19 cellular contexts compared by ENCODE assay signal in the genomic region with DNA sequence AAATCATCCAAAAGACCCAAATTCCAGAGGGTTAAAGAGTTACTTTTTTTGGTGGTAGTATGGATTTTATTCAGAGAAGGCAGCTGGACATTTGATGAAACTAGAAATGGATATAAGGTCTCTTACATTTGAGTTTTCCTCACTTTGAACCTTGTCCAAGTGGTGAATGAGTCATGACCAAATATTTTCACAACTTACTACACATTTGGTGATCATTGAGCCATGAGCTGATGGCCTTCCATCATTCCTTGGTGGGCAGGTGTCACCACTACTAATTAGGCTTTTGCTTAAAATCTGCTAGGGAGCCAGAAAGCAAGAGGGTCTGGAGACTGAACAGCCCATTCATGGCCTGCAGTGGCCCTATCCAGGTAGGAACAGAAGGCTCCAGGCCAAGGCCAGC.
A peak's percentile ranks its signal among the peaks of the same experiment; 100 is the strongest.
DNase-seq lines count a peak whose midpoint lies in the region; TF ChIP-seq lines count a peak whose summit lies in the region.
"Had no signal": no experiment of that assay in that cellular context is flagged by ENCODE, and none has a peak within 500 bp of the region (broad histone marks: within the 10 kb centered on the region; RNA-seq: fewer than 3 reads in every experiment).

No MANE protein-coding gene starts in this region.

- DNase-seq in EH (ENCODE audit: low read depth) (peak; percentile 59), NCI-H1694 (lab: John Stamatoyannopoulos, UW) (peak; percentile 33), choroid plexus epithelial cell (ENCODE audit: low read depth) (peak; percentile 59), neuronal stem cell (ENCODE audit: low spot score) (no peak), NCI-H2081 (lab: John Stamatoyannopoulos, UW) (no peak), ovary (no peak)
- DNase-seq in activated naive CD4-positive, alpha-beta T cell (lab: John Stamatoyannopoulos, UW), result no peak
- DNase-seq: activated CD4-positive, alpha-beta T cell treated with anti-CD3 and anti-CD28 coated beads for 1 hour; heart left ventricle; KG1; mucosa of descending colon; NCI-H1436; NCI-H748 treated with DMSO at 0.1 percent for 48 hours; stimulated activated naive CD4-positive, alpha-beta T cell; upper lobe of right lung had no signal

- H3K23ac ChIP-seq in neuronal stem cell (ENCODE audit: low read depth, low read length, poor library complexity), result no peak overlapping the region

- H3K4me3 ChIP-seq in choroid plexus epithelial cell (ENCODE audit: low read depth, low read length) (no peak overlapping the region), neuronal stem cell (ENCODE audit: low read length in 2 of 2) (no peak overlapping the region), ovary (no peak overlapping the region)
- H3K4me3 ChIP-seq: BLaER1 treated with 17β-estradiol and CSF1 and Interleukin-3, amounts not matched to agents 10 nM and 100 nM; HAP-1; heart left ventricle; mucosa of descending colon; smooth muscle cell; upper lobe of right lung had no signal

- H2BK12ac ChIP-seq in neuronal stem cell (ENCODE audit: low read length), result no peak overlapping the region

- no peak overlapping the region for H4K8ac ChIP-seq in neuronal stem cell (ENCODE audit: low read depth, low read length)

- H3K36me3 ChIP-seq in neuronal stem cell (replicated peaks in 1 of 2; ENCODE audit: control insufficient read depth in 2 of 2, insufficient read depth in 2 of 2, low read length in 2 of 2), result no peaks in the 10 kb centered on the region
- H3K36me3 ChIP-seq in ovary, result no peaks in the 10 kb centered on the region
- H3K36me3 ChIP-seq: BLaER1 treated with 17β-estradiol and CSF1 and Interleukin-3, amounts not matched to agents 10 nM and 100 nM; HAP-1; heart left ventricle; upper lobe of right lung had no signal

- H3K27ac ChIP-seq in neuronal stem cell (replicated peaks; ENCODE audit: low read length), result no peak overlapping the region
- H3K27ac ChIP-seq in ovary, result no peak overlapping the region
- H3K27ac ChIP-seq: BLaER1 treated with 17β-estradiol and CSF1 and Interleukin-3, amounts not matched to agents 10 nM and 100 nM; heart left ventricle; RWPE1; upper lobe of right lung had no signal

- no peak overlapping the region for H2BK120ac ChIP-seq in neuronal stem cell (ENCODE audit: low read depth, low read length)

- H4K91ac ChIP-seq in neuronal stem cell (ENCODE audit: low read depth, low read length, poor library complexity), result no peak overlapping the region

- H3K4me1 ChIP-seq in neuronal stem cell (ENCODE audit: control insufficient read depth in 2 of 2, insufficient read depth in 1 of 2, low read depth in 1 of 2, low read length in 2 of 2), result peaks cover 2 to 7% of the 10 kb centered on the region in 2 donors
- no peaks in the 10 kb centered on the region for H3K4me1 ChIP-seq in ovary (ENCODE audit: insufficient read depth)
- H3K4me1 ChIP-seq: BLaER1 treated with 17β-estradiol and CSF1 and Interleukin-3, amounts not matched to agents 10 nM and 100 nM; HAP-1; heart left ventricle; upper lobe of right lung had no signal

- H3K14ac ChIP-seq in neuronal stem cell (ENCODE audit: low read length), result no peak overlapping the region

- no peak overlapping the region for H2AK5ac ChIP-seq in neuronal stem cell (ENCODE audit: low read depth, low read length)

- H3K27me3 ChIP-seq in neuronal stem cell (ENCODE audit: control insufficient read depth in 3 of 3, insufficient read depth in 3 of 3, low read depth in 1 of 3, low read length in 3 of 3) (no peaks in the 10 kb centered on the region), ovary (no peaks in the 10 kb centered on the region)
- H3K27me3 ChIP-seq: BLaER1 treated with 17β-estradiol and CSF1 and Interleukin-3, amounts not matched to agents 10 nM and 100 nM; heart left ventricle; upper lobe of right lung had no signal

- H3K79me1 ChIP-seq in neuronal stem cell (ENCODE audit: low read depth, low read length), result no peaks in the 10 kb centered on the region

- TF ChIP-seq POLR2A in ovary (IDR thresholded peaks at IDR 0.05), result no peak

- H3K18ac ChIP-seq in neuronal stem cell (ENCODE audit: low read length), result no peak overlapping the region

- H3K9me3 ChIP-seq in neuronal stem cell (replicated peaks in 1 of 2; ENCODE audit: control insufficient read depth in 2 of 2, insufficient read depth in 1 of 2, low read depth in 1 of 2, low read length in 2 of 2) (no peaks in the 10 kb centered on the region), ovary (no peaks in the 10 kb centered on the region)
- H3K9me3 ChIP-seq: BLaER1 treated with 17β-estradiol and CSF1 and Interleukin-3, amounts not matched to agents 10 nM and 100 nM; HAP-1; heart left ventricle; upper lobe of right lung had no signal

- TF ChIP-seq CTCF in choroid plexus epithelial cell (conservative IDR thresholded peaks at IDR 0.05; ENCODE audit: low read depth, low read length), result no peak
- TF ChIP-seq CTCF in ovary (IDR thresholded peaks at IDR 0.05), result no peak

- H2BK15ac ChIP-seq in neuronal stem cell (ENCODE audit: low read length), result no peak overlapping the region

- intact Hi-C loops in ovary (cut with DNase I), result no loop called here

- H3K9ac ChIP-seq in neuronal stem cell (ENCODE audit: low read depth, low read length, poor library complexity), result no peak overlapping the region
- H3K9ac ChIP-seq: BLaER1 treated with 17β-estradiol and CSF1 and Interleukin-3, amounts not matched to agents 10 nM and 100 nM had no signal

- no peak for TF ChIP-seq EP300 in ovary (IDR thresholded peaks at IDR 0.05)

- H2BK5ac ChIP-seq in neuronal stem cell (ENCODE audit: low read length), result no peak overlapping the region

- H2AFZ ChIP-seq in neuronal stem cell (ENCODE audit: low read length), result peak overlapping the region; percentile 24

- no peak overlapping the region for H3K4ac ChIP-seq in neuronal stem cell (ENCODE audit: low read length)

- no peak overlapping the region for H3K4me2 ChIP-seq in neuronal stem cell (ENCODE audit: insufficient read depth, low read length, poor library complexity, severe bottlenecking)
- H3K4me2 ChIP-seq: BLaER1 treated with 17β-estradiol and CSF1 and Interleukin-3, amounts not matched to agents 10 nM and 100 nM; smooth muscle cell had no signal

Comparison
In these comparisons a context has a peak if more than half of its experiments do, and no peak if none do; other contexts are left out.
1. DNase-seq: peak in EH (single experiment), NCI-H1694 (single experiment) and choroid plexus epithelial cell (single experiment); none in neuronal stem cell (single experiment), NCI-H2081 (0 of 2), ovary (0 of 5) and activated naive CD4-positive, alpha-beta T cell (0 of 4).